In genomic region chr9:120603601-120604000, GRCh38 we compare ENCODE assay signal across 25 cellular contexts.
"Had no signal": no experiment of that assay in that cellular context is flagged by ENCODE, and none has a peak within 500 bp of the region (broad histone marks: within the 10 kb centered on the region; RNA-seq: fewer than 3 reads in every experiment).

No MANE protein-coding gene starts in this region.

- H3K4me2 ChIP-seq: SK-N-SH had no signal

- H3K9me2 ChIP-seq: SK-N-SH had no signal

- H3K9ac ChIP-seq: SK-N-SH had no signal

- H3K27me3 ChIP-seq: adrenal gland, Peyer's patch, SJCRH30 had no signal

- DNase-seq: activated CD4-positive, alpha-beta T cell treated with anti-CD3 and anti-CD28 coated beads for 4 hours; activated CD8-positive, alpha-beta memory T cell treated with anti-CD3 and anti-CD28 coated beads, Interleukin-2, amount 50 U/mL, for 4 hours; activated CD8-positive, alpha-beta T cell treated with anti-CD3 and anti-CD28 coated beads for 36 hours; activated naive CD4-positive, alpha-beta T cell treated with anti-CD3 and anti-CD28 coated beads, Interleukin-2, amount 50 U/mL, for 16 hours; activated naive CD8-positive, alpha-beta T cell treated with anti-CD3 and anti-CD28 coated beads, Interleukin-2, amount 10 ng/mL, durations not matched to agents 7 days and 5 days; activated T-cell treated with anti-CD3 and anti-CD28 coated beads, Interleukin-2, amount 50 U/mL, for 72 hours; adrenal gland; anterior cingulate cortex; cerebellar nuclear complex; Kasumi-1; NCI-H1048; NCI-H146; NCI-H1930; NCI-H2171; NCI-H2227 treated with DMSO at 0.1 percent for 48 hours; NCI-H446 treated with DMSO at 0.1 percent for 48 hours; NCI-H524 treated with DMSO at 0.1 percent for 48 hours; NCI-H82; Peyer's patch; Right ventricle myocardium superior; SJCRH30; SK-N-SH; SW 1271 had no signal

- H3K4me3 ChIP-seq: adrenal gland, Peyer's patch, SJCRH30 had no signal

- H3K27ac ChIP-seq: adrenal gland, Peyer's patch, RWPE1, SJCRH30 had no signal

- ATAC-seq: activated CD4-positive, CD25-positive, alpha-beta regulatory T cell treated with anti-CD3 and anti-CD28 coated beads, Interleukin-2, amount 50 U/mL, for 24 hours; activated CD8-positive, alpha-beta T cell treated with anti-CD3 and anti-CD28 coated beads for 36 hours; activated T-cell treated with anti-CD3 and anti-CD28 coated beads, Interleukin-2, amount 50 U/mL, for 72 hours had no signal

- H3K9me3 ChIP-seq: adrenal gland, Peyer's patch, SJCRH30, SK-N-SH had no signal

- H3K4me1 ChIP-seq: adrenal gland, Peyer's patch, SJCRH30 had no signal
